14 cellular contexts compared by ENCODE assay signal in the genomic region with DNA sequence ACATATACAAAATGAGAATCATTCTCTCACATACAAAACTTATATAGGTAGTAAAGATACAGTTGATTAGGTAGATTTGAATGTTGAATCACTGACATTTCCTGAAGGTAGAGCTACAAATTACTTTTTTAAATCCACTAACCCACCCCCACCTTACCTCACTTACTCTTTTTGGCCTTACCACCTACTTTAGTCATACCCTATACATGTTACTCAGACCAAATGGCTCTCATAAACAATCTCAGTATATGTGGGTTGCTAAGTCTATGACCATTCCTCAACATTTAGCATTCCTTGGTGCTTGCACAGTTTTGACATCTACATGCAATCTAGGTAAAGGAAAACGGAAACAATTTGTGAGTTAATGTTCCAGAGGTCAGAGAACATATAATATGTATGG. TPM values are rescaled to one million over a fixed set of nuclear protein-coding genes. Genes with fewer than 3 reads are reported as not detected.
DNase-seq lines count a peak whose midpoint lies in the region; ATAC-seq lines count a peak whose summit lies in the region.
"Had no signal": no experiment of that assay in that cellular context is flagged by ENCODE, and none has a peak within 500 bp of the region (broad histone marks: within the 10 kb centered on the region; RNA-seq: fewer than 3 reads in every experiment).

No MANE protein-coding gene starts in this region.

- peak; percentile 55 to 77 for ATAC-seq in activated naive CD4-positive, alpha-beta T cell treated with anti-CD3 and anti-CD28 coated beads, Interleukin-2, amount 50 U/mL, for 72 hours
- peak; percentile 87 for ATAC-seq in activated T-helper 17 cell treated with anti-CD3 and anti-CD28 coated beads, Interleukin-2, amount 50 U/mL, for 72 hours (replicated peaks)
- ATAC-seq in stimulated activated effector memory CD8-positive, alpha-beta T cell treated with anti-CD3 and anti-CD28 coated beads, Interleukin-12 subunit alpha, Interleukin-12 subunit beta, amount 100 ng/mL, for 72 hours, result peak; percentile 70
- ATAC-seq: HCT116, HepG2 had no signal

- H3K4me3 Mint-ChIP-seq in activated T-helper 17 cell treated with anti-CD3 and anti-CD28 coated beads, Interleukin-2, amount 50 U/mL, for 72 hours, result no peak overlapping the region
- no peak overlapping the region for H3K4me3 Mint-ChIP-seq in stimulated activated effector memory CD8-positive, alpha-beta T cell treated with anti-CD3 and anti-CD28 coated beads, Interleukin-12 subunit alpha, Interleukin-12 subunit beta, amount 100 ng/mL, for 72 hours
- H3K4me3 Mint-ChIP-seq: CD14-positive monocyte; CD8-positive, alpha-beta memory T cell had no signal

- H3K27me3 Mint-ChIP-seq in activated T-helper 17 cell treated with anti-CD3 and anti-CD28 coated beads, Interleukin-2, amount 50 U/mL, for 72 hours, result no peaks in the 10 kb centered on the region
- H3K27me3 Mint-ChIP-seq: CD8-positive, alpha-beta memory T cell had no signal

- peaks cover 11% of the 10 kb centered on the region for H3K4me1 Mint-ChIP-seq in activated T-helper 17 cell treated with anti-CD3 and anti-CD28 coated beads, Interleukin-2, amount 50 U/mL, for 72 hours
- H3K4me1 Mint-ChIP-seq in stimulated activated effector memory CD8-positive, alpha-beta T cell treated with anti-CD3 and anti-CD28 coated beads, Interleukin-12 subunit alpha, Interleukin-12 subunit beta, amount 100 ng/mL, for 72 hours, result peaks cover 5% of the 10 kb centered on the region

- H3K36me3 Mint-ChIP-seq in activated naive CD4-positive, alpha-beta T cell treated with anti-CD3 and anti-CD28 coated beads, Interleukin-2, amount 50 U/mL, for 72 hours, result peaks cover 9 to 15% of the 10 kb centered on the region in 2 donors
- no peaks in the 10 kb centered on the region for H3K36me3 Mint-ChIP-seq in activated T-helper 17 cell treated with anti-CD3 and anti-CD28 coated beads, Interleukin-2, amount 50 U/mL, for 72 hours (ENCODE audit: low read depth)
- no peaks in the 10 kb centered on the region for H3K36me3 Mint-ChIP-seq in stimulated activated effector memory CD8-positive, alpha-beta T cell treated with anti-CD3 and anti-CD28 coated beads, Interleukin-12 subunit alpha, Interleukin-12 subunit beta, amount 100 ng/mL, for 72 hours
- H3K36me3 Mint-ChIP-seq: CD14-positive monocyte had no signal

- no peak overlapping the region for H3K27ac Mint-ChIP-seq in activated naive CD4-positive, alpha-beta T cell treated with anti-CD3 and anti-CD28 coated beads, Interleukin-2, amount 50 U/mL, for 72 hours
- H3K27ac Mint-ChIP-seq in activated T-helper 17 cell treated with anti-CD3 and anti-CD28 coated beads, Interleukin-2, amount 50 U/mL, for 72 hours, result no peak overlapping the region
- no peak overlapping the region for H3K27ac Mint-ChIP-seq in stimulated activated effector memory CD8-positive, alpha-beta T cell treated with anti-CD3 and anti-CD28 coated beads, Interleukin-12 subunit alpha, Interleukin-12 subunit beta, amount 100 ng/mL, for 72 hours
- H3K27ac Mint-ChIP-seq: CD14-positive monocyte; CD8-positive, alpha-beta memory T cell had no signal

- no peak for DNase-seq in activated naive CD4-positive, alpha-beta T cell treated with anti-CD3 and anti-CD28 coated beads, Interleukin-2, amount 50 U/mL, for 72 hours (ENCODE audit: low spot score in 2 of 2)
- no peak for DNase-seq in activated naive CD4-positive, alpha-beta T cell (lab: John Stamatoyannopoulos, UW)
- no peak for DNase-seq in stimulated activated effector memory CD8-positive, alpha-beta T cell treated with anti-CD3 and anti-CD28 coated beads, Interleukin-12 subunit alpha, Interleukin-12 subunit beta, amount 100 ng/mL, for 72 hours (ENCODE audit: low spot score in 2 of 2)
- DNase-seq in NCI-H510A treated with DMSO at 0.1 percent for 48 hours (lab: John Stamatoyannopoulos, UW) (no peak), SIG-M5 treated with dmso at 0.1 percent for 504 hours (lab: John Stamatoyannopoulos, UW; ENCODE audit: unreplicated experiment) (no peak), AG08395 (ENCODE audit: low spot score) (no peak)
- DNase-seq: Caco-2; CD8-positive, alpha-beta memory T cell; DND-41; GF-D8 had no signal

- peaks cover 0 to 3% of the 10 kb centered on the region in 2 donors for H3K9me3 Mint-ChIP-seq in activated naive CD4-positive, alpha-beta T cell treated with anti-CD3 and anti-CD28 coated beads, Interleukin-2, amount 50 U/mL, for 72 hours
- H3K9me3 Mint-ChIP-seq in activated T-helper 17 cell treated with anti-CD3 and anti-CD28 coated beads, Interleukin-2, amount 50 U/mL, for 72 hours, result no peaks in the 10 kb centered on the region
- H3K9me3 Mint-ChIP-seq in stimulated activated effector memory CD8-positive, alpha-beta T cell treated with anti-CD3 and anti-CD28 coated beads, Interleukin-12 subunit alpha, Interleukin-12 subunit beta, amount 100 ng/mL, for 72 hours, result no peaks in the 10 kb centered on the region
- H3K9me3 Mint-ChIP-seq: CD14-positive monocyte; CD8-positive, alpha-beta memory T cell had no signal

RNA-seq across cellular contexts. Expression of a gene that starts 26.3 kb away (rescaled TPM):
- total RNA-seq in activated naive CD4-positive, alpha-beta T cell treated with anti-CD3 and anti-CD28 coated beads, Interleukin-2, amount 50 U/mL, for 72 hours, result 1 to 10 TPM; 3.5 to 4.1 TPM
- 1 to 10 TPM; 1.4 to 2.3 TPM for total RNA-seq in activated T-helper 17 cell treated with anti-CD3 and anti-CD28 coated beads, Interleukin-2, amount 50 U/mL, for 72 hours
